Comparison of ENCODE assay signal across 1 cellular context in the genomic region with DNA sequence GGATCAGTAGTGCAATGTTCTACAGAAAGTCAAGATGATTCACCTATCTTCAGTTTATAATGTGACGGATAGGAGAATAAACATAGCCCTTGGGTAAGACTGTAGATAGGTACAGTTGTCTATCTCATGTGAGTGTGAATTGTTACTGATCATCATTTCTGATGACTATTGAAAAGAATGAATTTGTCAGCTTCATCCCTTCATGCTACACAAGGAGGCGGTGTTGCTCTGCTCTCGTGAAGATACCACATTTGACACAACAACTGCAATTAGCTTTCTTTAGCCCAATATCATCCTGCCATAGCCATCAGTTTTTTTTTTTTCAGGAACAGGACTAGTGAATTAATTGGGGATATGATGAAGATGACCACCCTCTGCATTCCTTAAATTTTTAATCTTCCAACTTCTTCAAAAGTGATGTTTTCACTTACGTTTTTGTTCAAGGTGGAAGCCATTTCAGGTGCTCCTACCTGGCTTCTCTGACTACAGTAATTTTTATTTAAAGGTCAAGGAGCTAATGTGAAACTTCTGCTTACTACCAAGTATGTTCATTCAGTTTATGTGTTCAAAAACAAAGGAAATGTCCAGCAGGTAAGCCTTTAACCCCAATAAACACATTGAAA.
TF ChIP-seq lines count a peak whose summit lies in the region.

No MANE protein-coding gene starts in this region.

TF ChIP-seq in HepG2, 621 proteins besides CTCF, POLR2A, EP300 and RAD21 (continued from another document):
- TF ChIP-seq, protein P1, sequence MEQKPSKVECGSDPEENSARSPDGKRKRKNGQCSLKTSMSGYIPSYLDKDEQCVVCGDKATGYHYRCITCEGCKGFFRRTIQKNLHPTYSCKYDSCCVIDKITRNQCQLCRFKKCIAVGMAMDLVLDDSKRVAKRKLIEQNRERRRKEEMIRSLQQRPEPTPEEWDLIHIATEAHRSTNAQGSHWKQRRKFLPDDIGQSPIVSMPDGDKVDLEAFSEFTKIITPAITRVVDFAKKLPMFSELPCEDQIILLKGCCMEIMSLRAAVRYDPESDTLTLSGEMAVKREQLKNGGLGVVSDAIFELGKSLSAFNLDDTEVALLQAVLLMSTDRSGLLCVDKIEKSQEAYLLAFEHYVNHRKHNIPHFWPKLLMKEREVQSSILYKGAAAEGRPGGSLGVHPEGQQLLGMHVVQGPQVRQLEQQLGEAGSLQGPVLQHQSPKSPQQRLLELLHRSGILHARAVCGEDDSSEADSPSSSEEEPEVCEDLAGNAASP (CRISPR knock-in tag; IDR thresholded peaks at IDR 0.05; ENCODE audit: borderline replicate concordance): no peak
- no peak for TF ChIP-seq MED13 (CRISPR knock-in tag; IDR thresholded peaks at IDR 0.05)
- TF ChIP-seq MAFK (conservative IDR thresholded peaks at IDR 0.05 in 1 of 2, IDR thresholded peaks at IDR 0.05 in 1 of 2; ENCODE audit: low read length in 2 of 2): peak in 1 of 2 experiments; percentile 43; a peak in 2 of 4 replicates
- no peak for TF ChIP-seq REPIN1 (CRISPR knock-in tag; IDR thresholded peaks at IDR 0.05; ENCODE audit: borderline replicate concordance, low read depth)
- no peak for TF ChIP-seq GPN1 (CRISPR knock-in tag; IDR thresholded peaks at IDR 0.05; ENCODE audit: borderline replicate concordance)
- TF ChIP-seq AKAP8 (CRISPR knock-in tag; IDR thresholded peaks at IDR 0.05): no peak
- TF ChIP-seq JARID2 (CRISPR knock-in tag; IDR thresholded peaks at IDR 0.05; ENCODE audit: insufficient replicate concordance): no peak
- peak; percentile 33; the same call in 1 of the 2 replicates for TF ChIP-seq MAFF (IDR thresholded peaks at IDR 0.05; ENCODE audit: low read depth, low read length)
- no peak for TF ChIP-seq ZNF205 (CRISPR knock-in tag; IDR thresholded peaks at IDR 0.05)
- peak; percentile 73 for TF ChIP-seq SMC3 (IDR thresholded peaks at IDR 0.05; ENCODE audit: low read length)
- no peak for TF ChIP-seq ZFP36 (IDR thresholded peaks at IDR 0.05; ENCODE audit: borderline replicate concordance, low read depth, low read length, partially characterized antibody)
- TF ChIP-seq ZNF253 (CRISPR knock-in tag; IDR thresholded peaks at IDR 0.05; ENCODE audit: borderline replicate concordance): no peak
- no peak for TF ChIP-seq ZNF101 (CRISPR knock-in tag; IDR thresholded peaks at IDR 0.05; ENCODE audit: borderline replicate concordance, low read depth)
- peak; percentile 85 for TF ChIP-seq STAG1 (CRISPR knock-in tag; IDR thresholded peaks at IDR 0.05)
- no peak for TF ChIP-seq CC2D1A (CRISPR knock-in tag; IDR thresholded peaks at IDR 0.05)
- TF ChIP-seq, protein P2, sequence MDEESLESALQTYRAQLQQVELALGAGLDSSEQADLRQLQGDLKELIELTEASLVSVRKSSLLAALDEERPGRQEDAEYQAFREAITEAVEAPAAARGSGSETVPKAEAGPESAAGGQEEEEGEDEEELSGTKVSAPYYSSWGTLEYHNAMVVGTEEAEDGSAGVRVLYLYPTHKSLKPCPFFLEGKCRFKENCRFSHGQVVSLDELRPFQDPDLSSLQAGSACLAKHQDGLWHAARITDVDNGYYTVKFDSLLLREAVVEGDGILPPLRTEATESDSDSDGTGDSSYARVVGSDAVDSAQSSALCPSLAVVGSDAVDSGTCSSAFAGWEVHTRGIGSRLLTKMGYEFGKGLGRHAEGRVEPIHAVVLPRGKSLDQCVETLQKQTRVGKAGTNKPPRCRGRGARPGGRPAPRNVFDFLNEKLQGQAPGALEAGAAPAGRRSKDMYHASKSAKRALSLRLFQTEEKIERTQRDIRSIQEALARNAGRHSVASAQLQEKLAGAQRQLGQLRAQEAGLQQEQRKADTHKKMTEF (CRISPR knock-in tag; IDR thresholded peaks at IDR 0.05): no peak
- TF ChIP-seq SYNCRIP (IDR thresholded peaks at IDR 0.05; ENCODE audit: insufficient read depth, low read depth, low read length): no peak
- no peak for TF ChIP-seq KMT2A (CRISPR knock-in tag; IDR thresholded peaks at IDR 0.05)
- TF ChIP-seq, protein P3, sequence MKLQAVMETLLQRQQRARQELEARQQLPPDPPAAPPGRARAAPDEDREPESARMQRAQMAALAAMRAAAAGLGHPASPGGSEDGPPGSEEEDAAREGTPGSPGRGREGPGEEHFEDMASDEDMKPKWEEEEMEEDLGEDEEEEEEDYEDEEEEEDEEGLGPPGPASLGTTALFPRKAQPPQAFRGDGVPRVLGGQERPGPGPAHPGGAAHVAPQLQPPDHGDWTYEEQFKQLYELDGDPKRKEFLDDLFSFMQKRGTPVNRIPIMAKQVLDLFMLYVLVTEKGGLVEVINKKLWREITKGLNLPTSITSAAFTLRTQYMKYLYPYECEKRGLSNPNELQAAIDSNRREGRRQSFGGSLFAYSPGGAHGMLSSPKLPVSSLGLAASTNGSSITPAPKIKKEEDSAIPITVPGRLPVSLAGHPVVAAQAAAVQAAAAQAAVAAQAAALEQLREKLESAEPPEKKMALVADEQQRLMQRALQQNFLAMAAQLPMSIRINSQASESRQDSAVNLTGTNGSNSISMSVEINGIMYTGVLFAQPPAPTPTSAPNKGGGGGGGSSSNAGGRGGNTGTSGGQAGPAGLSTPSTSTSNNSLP (IDR thresholded peaks at IDR 0.05; ENCODE audit: low read depth, low read length): no peak
- TF ChIP-seq ZFY (CRISPR knock-in tag; IDR thresholded peaks at IDR 0.05): no peak
